ENCODE assay signal across 25 cellular contexts in the genomic region with DNA sequence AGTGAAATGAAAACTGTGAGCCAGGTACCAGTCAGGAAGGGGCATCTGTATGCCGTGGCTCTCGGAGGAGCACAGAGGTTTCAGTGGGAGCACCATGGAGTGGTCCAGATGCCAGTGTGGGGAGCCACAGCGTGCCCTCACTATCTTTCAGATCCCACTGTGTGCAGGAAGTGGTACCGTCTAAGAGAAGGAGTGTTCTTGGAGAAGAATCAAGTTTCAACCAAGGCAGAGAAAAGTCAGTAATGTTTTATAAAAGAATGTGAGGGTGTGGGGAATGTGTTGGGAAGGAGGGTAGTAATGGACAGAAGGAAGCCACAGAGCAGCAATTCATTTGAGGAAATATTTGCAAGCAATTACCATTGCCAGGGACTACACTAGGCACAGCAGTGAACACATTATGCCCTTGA. TPM values are rescaled to one million over a fixed set of nuclear protein-coding genes. Genes with fewer than 3 reads are reported as not detected.
"Had no signal": no experiment of that assay in that cellular context is flagged by ENCODE, and none has a peak within 500 bp of the region (broad histone marks: within the 10 kb centered on the region; RNA-seq: fewer than 3 reads in every experiment).

No MANE protein-coding gene starts in this region.

- H3K27ac ChIP-seq: ascending aorta, dorsolateral prefrontal cortex, heart left ventricle, left ventricle myocardium inferior, tibial artery, uterus had no signal

- H3K27me3 ChIP-seq: ascending aorta, dorsolateral prefrontal cortex, heart left ventricle, tibial artery, uterus had no signal

- H3K4me3 Mint-ChIP-seq: activated B cell treated with CpG ODN at 0.5 μM for 24 hours; activated CD4-positive, alpha-beta memory T cell treated with anti-CD3 and anti-CD28 coated beads, Interleukin-2, amount 10 ng/mL, durations not matched to agents 7 days and 5 days; activated CD8-positive, alpha-beta memory T cell treated with anti-CD3 and anti-CD28 coated beads, Interleukin-2, amount 10 ng/mL, durations not matched to agents 7 days and 5 days; activated naive CD4-positive, alpha-beta T cell treated with anti-CD3 and anti-CD28 coated beads for 36 hours; endodermal cell; nephron progenitor cell; T-cell had no signal

- H3K4me1 Mint-ChIP-seq: activated B cell treated with CpG ODN at 0.5 μM for 24 hours; activated CD4-positive, alpha-beta memory T cell treated with anti-CD3 and anti-CD28 coated beads, Interleukin-2, amount 10 ng/mL, durations not matched to agents 7 days and 5 days; activated CD8-positive, alpha-beta memory T cell treated with anti-CD3 and anti-CD28 coated beads, Interleukin-2, amount 10 ng/mL, durations not matched to agents 7 days and 5 days; nephron progenitor cell; T-cell had no signal

- DNase-seq: activated B cell treated with CpG ODN at 0.5 μM for 24 hours; activated CD4-positive, alpha-beta memory T cell treated with anti-CD3 and anti-CD28 coated beads, Interleukin-2, amount 10 ng/mL, durations not matched to agents 7 days and 5 days; activated CD4-positive, alpha-beta T cell treated with anti-CD3 and anti-CD28 coated beads for 48 hours; activated CD8-positive, alpha-beta memory T cell treated with anti-CD3 and anti-CD28 coated beads, Interleukin-2, amount 10 ng/mL, durations not matched to agents 7 days and 5 days; activated naive CD4-positive, alpha-beta T cell treated with anti-CD3 and anti-CD28 coated beads for 36 hours; activated T-cell treated with anti-CD3 and anti-CD28 coated beads, Interleukin-2, amount 50 U/mL, for 1 hour; dorsolateral prefrontal cortex; endodermal cell; foreskin melanocyte; heart left ventricle; kidney; left ventricle myocardium inferior; mammary epithelial cell; nephron progenitor cell; nucleus accumbens; stimulated activated CD4-positive, alpha-beta T cell treated with anti-CD3 and anti-CD28 coated beads, Interleukin-12 subunit alpha, Interleukin-12 subunit beta, amount 100 ng/mL, for 4 hours; stimulated activated CD4-positive, alpha-beta T cell treated with anti-CD3 and anti-CD28 coated beads, Interleukin-1b, Interleukin-23, amount 100 ng/mL, for 48 hours; stimulated activated CD8-positive, alpha-beta memory T cell treated with anti-CD3 and anti-CD28 coated beads, Interleukin-4, amount 100 ng/mL, for 48 hours; stimulated activated naive CD8-positive, alpha-beta T cell treated with anti-CD3 and anti-CD28 coated beads, Interleukin-15, Interleukin-2, amounts not matched to agents 100 U/mL and 50 U/mL, for 24 hours; substantia nigra; T-cell; tibial artery; uterus had no signal

- H3K27ac Mint-ChIP-seq: activated B cell treated with CpG ODN at 0.5 μM for 24 hours; activated CD4-positive, alpha-beta memory T cell treated with anti-CD3 and anti-CD28 coated beads, Interleukin-2, amount 10 ng/mL, durations not matched to agents 7 days and 5 days; activated CD8-positive, alpha-beta memory T cell treated with anti-CD3 and anti-CD28 coated beads, Interleukin-2, amount 10 ng/mL, durations not matched to agents 7 days and 5 days; activated naive CD4-positive, alpha-beta T cell treated with anti-CD3 and anti-CD28 coated beads for 36 hours; activated T-helper 2 cell treated with anti-CD3 and anti-CD28 coated beads, Interferon-gamma antibody, Interleukin-2, Interleukin-4, amounts not matched to agents 10 μg/mL and 5 μg/mL and 100 μg/mL, durations not matched to agents 14 hours and 24 hours and 36 hours; endodermal cell; T-cell had no signal

- H3K36me3 Mint-ChIP-seq: activated CD8-positive, alpha-beta memory T cell treated with anti-CD3 and anti-CD28 coated beads, Interleukin-2, amount 10 ng/mL, durations not matched to agents 7 days and 5 days; T-cell had no signal

- H3K9me3 ChIP-seq: ascending aorta, heart left ventricle, left ventricle myocardium inferior, tibial artery, uterus had no signal

- H3K36me3 ChIP-seq: ascending aorta, heart left ventricle, left ventricle myocardium inferior, tibial artery, uterus had no signal

- H3K4me3 ChIP-seq: ascending aorta, dorsolateral prefrontal cortex, heart left ventricle, left ventricle myocardium inferior, tibial artery, uterus had no signal

- H3K4me1 ChIP-seq: ascending aorta, tibial artery, uterus had no signal

- H3K27me3 Mint-ChIP-seq: activated B cell treated with CpG ODN at 0.5 μM for 24 hours had no signal

- ATAC-seq: activated CD8-positive, alpha-beta memory T cell treated with anti-CD3 and anti-CD28 coated beads, Interleukin-2, amount 10 ng/mL, durations not matched to agents 7 days and 5 days; stimulated activated naive CD8-positive, alpha-beta T cell treated with anti-CD3 and anti-CD28 coated beads, Interleukin-15, Interleukin-2, amounts not matched to agents 100 U/mL and 50 U/mL, for 24 hours; T-cell had no signal

- H3K9me3 Mint-ChIP-seq: activated B cell treated with CpG ODN at 0.5 μM for 24 hours; activated CD4-positive, alpha-beta memory T cell treated with anti-CD3 and anti-CD28 coated beads, Interleukin-2, amount 10 ng/mL, durations not matched to agents 7 days and 5 days; activated naive CD4-positive, alpha-beta T cell treated with anti-CD3 and anti-CD28 coated beads for 36 hours; activated T-helper 2 cell treated with anti-CD3 and anti-CD28 coated beads, Interferon-gamma antibody, Interleukin-2, Interleukin-4, amounts not matched to agents 10 μg/mL and 5 μg/mL and 100 μg/mL, durations not matched to agents 14 hours and 24 hours and 36 hours; endodermal cell; nephron progenitor cell; T-cell had no signal

RNA-seq across cellular contexts. Expression of gene PRKAR2B, which starts 35.6 kb away (rescaled TPM):
- polyA plus RNA-seq: mammary epithelial cell had no signal
